22 cellular contexts compared by ENCODE assay signal in the genomic region with DNA sequence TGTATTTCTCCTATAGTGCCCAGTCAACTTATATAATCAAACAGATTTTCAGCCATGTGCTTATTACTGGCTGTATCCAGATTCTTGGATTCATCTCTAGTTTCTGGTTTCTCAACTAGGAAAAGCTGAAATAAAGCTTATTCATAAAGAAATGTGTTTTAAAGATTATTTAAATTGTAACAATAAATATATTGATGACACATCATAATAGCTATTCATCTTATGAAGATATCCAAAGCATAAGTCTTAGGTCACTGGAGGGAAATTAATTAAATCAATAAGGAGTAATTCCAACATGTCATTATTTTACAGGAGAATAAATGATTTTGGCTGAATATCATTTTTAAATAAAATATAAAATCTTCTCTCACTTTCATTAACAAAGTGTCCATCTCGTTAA. TPM values are rescaled to one million over a fixed set of nuclear protein-coding genes. Genes with fewer than 3 reads are reported as not detected.
DNase-seq lines count a peak whose midpoint lies in the region; ATAC-seq, FAIRE-seq and TF ChIP-seq lines count a peak whose summit lies in the region.
"Had no signal": no experiment of that assay in that cellular context is flagged by ENCODE, and none has a peak within 500 bp of the region (broad histone marks: within the 10 kb centered on the region; RNA-seq: fewer than 3 reads in every experiment).

No MANE protein-coding gene starts in this region.

- WGBS in A549 (ENCODE audit: missing lambda C conversion rate): 72% methylated on average over 1 of the region's 1 CpG
- WGBS in small intestine, 3 donors: 92 to 95% (median 93%) methylated on average over 1 of the region's 1 CpG

- TF ChIP-seq RAD21 in A549 (conservative IDR thresholded peaks at IDR 0.05 in 1 of 2, IDR thresholded peaks at IDR 0.05 in 1 of 2): no peak

- H3K4me2 ChIP-seq in A549: no peak overlapping the region
- H3K4me2 ChIP-seq: BLaER1 treated with 17β-estradiol and CSF1 and Interleukin-3, amounts not matched to agents 10 nM and 100 nM had no signal

- ATAC-seq in A549: no peak
- ATAC-seq: GM12878 had no signal

- no peak for TF ChIP-seq EP300 in A549 (IDR thresholded peaks at IDR 0.05)

- H3K27ac ChIP-seq in A549 (no peak overlapping the region), small intestine (ENCODE audit: low read depth in 1 of 2, low read length in 1 of 2) (no peak overlapping the region)
- H3K27ac ChIP-seq: BLaER1 treated with 17β-estradiol and CSF1 and Interleukin-3, amounts not matched to agents 10 nM and 100 nM had no signal

- no peaks in the 10 kb centered on the region for H3K36me3 ChIP-seq in small intestine (ENCODE audit: control insufficient read depth in 2 of 2, insufficient read depth in 2 of 2, low read length in 2 of 2)
- H3K36me3 ChIP-seq: BE2C; BLaER1 treated with 17β-estradiol and CSF1 and Interleukin-3, amounts not matched to agents 10 nM and 100 nM; HAP-1 had no signal

- H3K4me3 ChIP-seq in A549 (no peak overlapping the region), small intestine (ENCODE audit: low read depth in 1 of 2, low read length in 2 of 2) (no peak overlapping the region)
- H3K4me3 ChIP-seq: BLaER1 treated with 17β-estradiol and CSF1 and Interleukin-3, amounts not matched to agents 10 nM and 100 nM; GM12878; HAP-1 had no signal

- H3K9me3 ChIP-seq in A549 (no peaks in the 10 kb centered on the region), small intestine (ENCODE audit: control insufficient read depth, low read depth) (no peaks in the 10 kb centered on the region)
- H3K9me3 ChIP-seq: BE2C; BLaER1 treated with 17β-estradiol and CSF1 and Interleukin-3, amounts not matched to agents 10 nM and 100 nM; HAP-1 had no signal

- no peaks in the 10 kb centered on the region for H3K27me3 ChIP-seq in small intestine (ENCODE audit: control insufficient read depth in 2 of 2, insufficient read depth in 2 of 2, low read length in 2 of 2)
- H3K27me3 ChIP-seq: BE2C; BLaER1 treated with 17β-estradiol and CSF1 and Interleukin-3, amounts not matched to agents 10 nM and 100 nM had no signal

- DNase-seq in A549 (ENCODE audit: low read depth in 1 of 2, low spot score in 1 of 2) (no peak), frontal cortex (ENCODE audit: low spot score in 2 of 2) (no peak), small intestine (no peak), OCI-M2 (lab: John Stamatoyannopoulos, UW; ENCODE audit: unreplicated experiment) (no peak), RKO (ENCODE audit: low spot score) (no peak), HEK293T (ENCODE audit: extremely low spot score) (no peak)
- DNase-seq: ACHN; AML-193; BE2C; CD4-positive, alpha-beta T cell; CD8-positive, alpha-beta memory T cell; DMS 273 treated with DMSO at 0.1 percent for 48 hours; DMS79; EL; GDM1; GOT3 had no signal

- POLR2A ChIA-PET in A549 (lab: Yijun Ruan, JAX): no interaction called here
- POLR2A ChIA-PET in HEK293T (lab: Yijun Ruan, JAX): no interaction called here

- TF ChIP-seq CTCF in A549 (IDR thresholded peaks at IDR 0.05): no peak

- CTCF ChIA-PET in A549 (lab: Yijun Ruan, JAX): interaction anchor here (0.8 to 1.9 kb wide), 5 partner anchors 16 to 913 kb away, joined by 3 to 11 read pairs (median 3); partner anchors contain the start of gene PHLDA1
- CTCF ChIA-PET in HEK293T (lab: Yijun Ruan, JAX): no interaction called here

- no peak for FAIRE-seq in A549 (lab: Jason Lieb, UNC)
- peak; percentile 19 for FAIRE-seq in TTC549 (lab: Jason Lieb, UNC)
- peak; percentile 10 for FAIRE-seq in frontal cortex (lab: Jason Lieb, UNC)
- FAIRE-seq in small intestine (lab: Jason Lieb, UNC): peak; percentile 33
- FAIRE-seq: D721Med, GM12878, GM19239 had no signal

- H3K4me1 ChIP-seq in A549 (no peaks in the 10 kb centered on the region), small intestine (ENCODE audit: control insufficient read depth in 2 of 2, insufficient read depth in 1 of 2, low read depth in 1 of 2, low read length in 1 of 2) (no peaks in the 10 kb centered on the region)
- H3K4me1 ChIP-seq: BLaER1 treated with 17β-estradiol and CSF1 and Interleukin-3, amounts not matched to agents 10 nM and 100 nM; HAP-1 had no signal

- no peak for TF ChIP-seq POLR2A in A549 (IDR thresholded peaks at IDR 0.05; ENCODE audit: low read length)

TF ChIP-seq in A549, 52 proteins besides CTCF, POLR2A, EP300 and RAD21:
- TF ChIP-seq MAFK (IDR thresholded peaks at IDR 0.05; ENCODE audit: partially characterized antibody) (peak; percentile 78), CHD2 (IDR thresholded peaks at IDR 0.05; ENCODE audit: low read length, partially characterized antibody) (no peak)

TF ChIP-seq in HEK293T, 16 proteins besides CTCF, POLR2A, EP300 and RAD21:
- TF ChIP-seq ELF4 (IDR thresholded peaks at IDR 0.05) (no peak), SP1 (IDR thresholded peaks at IDR 0.05) (no peak), FOXA1 (IDR thresholded peaks at IDR 0.05) (no peak), NFRKB (IDR thresholded peaks at IDR 0.05) (no peak), CTBP1 (IDR thresholded peaks at IDR 0.05; ENCODE audit: borderline replicate concordance) (no peak), FOXM1 (IDR thresholded peaks at IDR 0.05; ENCODE audit: borderline replicate concordance) (no peak), LEF1 (IDR thresholded peaks at IDR 0.05; ENCODE audit: borderline replicate concordance) (no peak), L3MBTL2 (conservative IDR thresholded peaks at IDR 0.05) (no peak), FOXK2 (IDR thresholded peaks at IDR 0.05) (no peak), ZNF384 (IDR thresholded peaks at IDR 0.05) (no peak), SUZ12 (IDR thresholded peaks at IDR 0.05) (no peak), HDGF (IDR thresholded peaks at IDR 0.05; ENCODE audit: borderline replicate concordance) (no peak), BHLHE40 (IDR thresholded peaks at IDR 0.05; ENCODE audit: borderline replicate concordance) (no peak), ARNT (IDR thresholded peaks at IDR 0.05) (no peak), TARDBP (IDR thresholded peaks at IDR 0.05) (no peak)
- TF ChIP-seq, protein P1, sequence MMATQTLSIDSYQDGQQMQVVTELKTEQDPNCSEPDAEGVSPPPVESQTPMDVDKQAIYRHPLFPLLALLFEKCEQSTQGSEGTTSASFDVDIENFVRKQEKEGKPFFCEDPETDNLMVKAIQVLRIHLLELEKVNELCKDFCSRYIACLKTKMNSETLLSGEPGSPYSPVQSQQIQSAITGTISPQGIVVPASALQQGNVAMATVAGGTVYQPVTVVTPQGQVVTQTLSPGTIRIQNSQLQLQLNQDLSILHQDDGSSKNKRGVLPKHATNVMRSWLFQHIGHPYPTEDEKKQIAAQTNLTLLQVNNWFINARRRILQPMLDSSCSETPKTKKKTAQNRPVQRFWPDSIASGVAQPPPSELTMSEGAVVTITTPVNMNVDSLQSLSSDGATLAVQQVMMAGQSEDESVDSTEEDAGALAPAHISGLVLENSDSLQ (IDR thresholded peaks at IDR 0.05): no peak

RNA-seq across cellular contexts. Expression of gene KRR1, which starts 32.1 kb away (rescaled TPM):
- polyA plus RNA-seq in A549 (2011; rRNA removed) (63.9 and 122 TPM in 2 replicates), A549 (2017; fragmentation: RNase III; extraction: RNeasy Plus Mini Kit Qiagen cat#74134 plus additional on column Dnase treatment) (63.7 to 74.3 TPM (median 66.1 TPM) in 3 replicates), small intestine (10 to 100 TPM in 2 of 3 donors, 1 to 10 TPM in 1; 10.0 to 21.1 (median 12.3) TPM)
- polyA plus RNA-seq in A549 (2012; cell fraction: cytosol; rRNA removed): 11.7 and 16.0 TPM in 2 replicates
- 7.1 and 8.6 TPM in 2 replicates for polyA plus RNA-seq in A549 (2012; cell fraction: nucleus; rRNA removed)
- polyA minus RNA-seq in A549 (2011; rRNA and poly(A)+ RNA removed): 13.2 and 19.6 TPM in 2 replicates
- total RNA-seq in frontal cortex: 23.2 TPM
